In genomic region chr10:97612386-97612785, GRCh38 we compare ENCODE assay signal across 8 cellular contexts. TPM values are rescaled to one million over a fixed set of nuclear protein-coding genes. Genes with fewer than 3 reads are reported as not detected.
DNase-seq lines count a peak whose midpoint lies in the region; ATAC-seq, FAIRE-seq and TF ChIP-seq lines count a peak whose summit lies in the region.

No MANE protein-coding gene starts in this region.

- H2AFZ ChIP-seq in smooth muscle cell (ENCODE audit: low read depth): no peak overlapping the region

- peak; percentile 99 for ATAC-seq in SK-N-SH treated with all-trans-retinoic acid at 6 μM for 48 hours
- ATAC-seq in GM19397 (IDR thresholded peaks at IDR 0.05; ENCODE audit: unreplicated experiment): no peak
- ATAC-seq in HG02973 (IDR thresholded peaks at IDR 0.05; ENCODE audit: unreplicated experiment): no peak
- ATAC-seq in HG03354 (IDR thresholded peaks at IDR 0.05; ENCODE audit: poor library complexity, severe bottlenecking, unreplicated experiment): no peak

- H3K4me3 ChIP-seq in A673 (ENCODE audit: low read depth, low read length, poor library complexity, severe bottlenecking): no peak overlapping the region
- no peak overlapping the region for H3K4me3 ChIP-seq in smooth muscle cell

- TF ChIP-seq CTCF in A673 (conservative IDR thresholded peaks at IDR 0.05; ENCODE audit: low read depth, low read length) (0 out of 2 replicates have a peak, but pooled peaks have one; percentile 27), smooth muscle cell (IDR thresholded peaks at IDR 0.05; ENCODE audit: borderline replicate concordance, insufficient read depth, poor library complexity, severe bottlenecking) (peak; percentile 45)

- BruUV-seq in A673 (replicated peaks; lab: Mats Ljungman, UMichigan): no TSS peak

- H3K36me3 ChIP-seq in A673 (ENCODE audit: insufficient read depth, low read length, poor library complexity, severe bottlenecking): no peaks in the 10 kb centered on the region
- H3K36me3 ChIP-seq in smooth muscle cell (ENCODE audit: low read depth): no peaks in the 10 kb centered on the region

- POLR2A ChIA-PET in A673 (lab: Charles Lee; ENCODE audit: low non-redundant PET): no interaction called here

- H3K27ac ChIP-seq in A673 (ENCODE audit: low read depth, low read length, poor library complexity, severe bottlenecking): no peak overlapping the region
- H3K27ac ChIP-seq in smooth muscle cell (ENCODE audit: low read depth): no peak overlapping the region

- intact Hi-C loops in A673 (cut with micrococcal nuclease; ENCODE audit: unreplicated experiment): loop anchor here (2.0 kb wide), 1 partner anchor 206 kb away; no protein-coding TSS in a partner anchor

- H3F3A ChIP-seq in smooth muscle cell (ENCODE audit: low read depth): no peaks in the 10 kb centered on the region

- H3K4me1 ChIP-seq in A673 (ENCODE audit: insufficient read depth, low read length, poor library complexity, severe bottlenecking) (no peaks in the 10 kb centered on the region), smooth muscle cell (ENCODE audit: low read depth) (no peaks in the 10 kb centered on the region)

- no peaks in the 10 kb centered on the region for H3K79me2 ChIP-seq in smooth muscle cell (ENCODE audit: low read depth)

- WGBS in smooth muscle cell (ENCODE audit: low lambda C conversion rate): 39% methylated on average over 2 of the region's 2 CpGs

- no peaks in the 10 kb centered on the region for H4K20me1 ChIP-seq in smooth muscle cell (ENCODE audit: low read depth)

- FAIRE-seq in H54 (lab: Jason Lieb, UNC): no peak

- peak; percentile 25 for DNase-seq in A673 (ENCODE audit: low spot score)
- DNase-seq in H54 (ENCODE audit: insufficient read length, low spot score): peak; percentile 62
- DNase-seq in glomerular visceral epithelial cell (ENCODE audit: extremely low spot score): peak; percentile 62
- no peak for DNase-seq in smooth muscle cell (lab: John Stamatoyannopoulos, UW; ENCODE audit: unreplicated experiment)

- no peaks in the 10 kb centered on the region for H3K27me3 ChIP-seq in A673 (replicated peaks; ENCODE audit: insufficient read depth, low read depth, low read length, poor library complexity)
- no peaks in the 10 kb centered on the region for H3K27me3 ChIP-seq in smooth muscle cell (ENCODE audit: low read depth)

- no peak for TF ChIP-seq POLR2A in H54 (IDR thresholded peaks at IDR 0.05; ENCODE audit: low read depth, low read length)

- CTCF ChIA-PET in A673 (lab: Charles Lee): interaction anchor here (0.5 kb wide), 1 partner anchor 113 kb away, joined by 3 read pairs; no protein-coding TSS in a partner anchor

- no peak overlapping the region for H3K4me2 ChIP-seq in smooth muscle cell

- no peak overlapping the region for H3K9ac ChIP-seq in smooth muscle cell (ENCODE audit: low read depth)

- no peaks in the 10 kb centered on the region for H3K9me3 ChIP-seq in A673 (ENCODE audit: low read depth, low read length, poor library complexity, severe bottlenecking)
- no peaks in the 10 kb centered on the region for H3K9me3 ChIP-seq in smooth muscle cell (replicated peaks; ENCODE audit: low read depth)

TF ChIP-seq in SK-N-SH treated with all-trans-retinoic acid at 6 μM for 48 hours, 23 proteins besides CTCF, POLR2A, EP300 and RAD21 (continues in another document):
- no peak for TF ChIP-seq TCF4 (CRISPR knock-in tag; IDR thresholded peaks at IDR 0.05; ENCODE audit: borderline replicate concordance)
- no peak for TF ChIP-seq TOX (CRISPR knock-in tag; IDR thresholded peaks at IDR 0.05; ENCODE audit: borderline replicate concordance)
- TF ChIP-seq OSR1 (CRISPR knock-in tag; IDR thresholded peaks at IDR 0.05): no peak
- TF ChIP-seq ZNF565 (CRISPR knock-in tag; conservative IDR thresholded peaks at IDR 0.05; ENCODE audit: low read depth): no peak
- no peak for TF ChIP-seq ZNF8 (CRISPR knock-in tag; IDR thresholded peaks at IDR 0.05)
- no peak for TF ChIP-seq ESRRG (CRISPR knock-in tag; IDR thresholded peaks at IDR 0.05)
- TF ChIP-seq ZNF70 (CRISPR knock-in tag; IDR thresholded peaks at IDR 0.05): no peak
- no peak for TF ChIP-seq POU6F1 (CRISPR knock-in tag; IDR thresholded peaks at IDR 0.05; ENCODE audit: borderline replicate concordance, low read depth)
- TF ChIP-seq ZFP3 (CRISPR knock-in tag; IDR thresholded peaks at IDR 0.05): no peak
- no peak for TF ChIP-seq PPARA (CRISPR knock-in tag; IDR thresholded peaks at IDR 0.05; ENCODE audit: borderline replicate concordance)
- TF ChIP-seq SNAI2 (CRISPR knock-in tag; IDR thresholded peaks at IDR 0.05): no peak
- no peak for TF ChIP-seq ZC3H10 (CRISPR knock-in tag; IDR thresholded peaks at IDR 0.05)
- no peak for TF ChIP-seq ZFP30 (CRISPR knock-in tag; IDR thresholded peaks at IDR 0.05)
- TF ChIP-seq ISL1 (CRISPR knock-in tag; IDR thresholded peaks at IDR 0.05): no peak
- TF ChIP-seq CSRNP3 (CRISPR knock-in tag; IDR thresholded peaks at IDR 0.05): no peak
- no peak for TF ChIP-seq CREB5 (CRISPR knock-in tag; IDR thresholded peaks at IDR 0.05; ENCODE audit: low read depth)
- no peak for TF ChIP-seq TSHZ2 (CRISPR knock-in tag; IDR thresholded peaks at IDR 0.05)
- TF ChIP-seq RARB (CRISPR knock-in tag; IDR thresholded peaks at IDR 0.05): no peak

RNA-seq across cellular contexts. Expression of gene MORN4, which starts 20.9 kb away (rescaled TPM):
- total RNA-seq in A673 (2021): 8.4 and 13.4 TPM in 2 replicates
- 2.9 and 9.3 TPM in 2 replicates for total RNA-seq in smooth muscle cell
- polyA plus RNA-seq in smooth muscle cell: 11.3 and 16.8 TPM in 2 replicates

RNA-seq across cellular contexts. Expression of gene C10orf62, which starts 22.9 kb away (rescaled TPM):
- not detected in 2 replicates for total RNA-seq in A673 (2021)
- not detected in 2 replicates for total RNA-seq in smooth muscle cell
- not detected in 2 replicates for polyA plus RNA-seq in smooth muscle cell

RNA-seq across cellular contexts. Expression of gene PI4K2A, which starts 28.1 kb away (rescaled TPM):
- 21.3 and 23.6 TPM in 2 replicates for total RNA-seq in A673 (2021)
- 20.8 and 23.4 TPM in 2 replicates for total RNA-seq in smooth muscle cell
- 20.4 and 21.0 TPM in 2 replicates for polyA plus RNA-seq in smooth muscle cell

RNA-seq across cellular contexts. Expression of gene HOGA1, which starts 28.2 kb away (rescaled TPM):
- not detected in 2 replicates for total RNA-seq in A673 (2021)
- total RNA-seq in smooth muscle cell: not detected in 2 replicates
- 0.10 TPM in 1 of 2 replicates, not detected in the other for polyA plus RNA-seq in smooth muscle cell

RNA-seq across cellular contexts. Expression of gene ANKRD2, which starts 39.8 kb away (rescaled TPM):
- not detected in 2 replicates for total RNA-seq in A673 (2021)
- not detected in 2 replicates for total RNA-seq in smooth muscle cell
- polyA plus RNA-seq in smooth muscle cell: 0.30 TPM in 1 of 2 replicates, not detected in the other
